Comparison of ENCODE assay signal across 9 cellular contexts in the genomic region with DNA sequence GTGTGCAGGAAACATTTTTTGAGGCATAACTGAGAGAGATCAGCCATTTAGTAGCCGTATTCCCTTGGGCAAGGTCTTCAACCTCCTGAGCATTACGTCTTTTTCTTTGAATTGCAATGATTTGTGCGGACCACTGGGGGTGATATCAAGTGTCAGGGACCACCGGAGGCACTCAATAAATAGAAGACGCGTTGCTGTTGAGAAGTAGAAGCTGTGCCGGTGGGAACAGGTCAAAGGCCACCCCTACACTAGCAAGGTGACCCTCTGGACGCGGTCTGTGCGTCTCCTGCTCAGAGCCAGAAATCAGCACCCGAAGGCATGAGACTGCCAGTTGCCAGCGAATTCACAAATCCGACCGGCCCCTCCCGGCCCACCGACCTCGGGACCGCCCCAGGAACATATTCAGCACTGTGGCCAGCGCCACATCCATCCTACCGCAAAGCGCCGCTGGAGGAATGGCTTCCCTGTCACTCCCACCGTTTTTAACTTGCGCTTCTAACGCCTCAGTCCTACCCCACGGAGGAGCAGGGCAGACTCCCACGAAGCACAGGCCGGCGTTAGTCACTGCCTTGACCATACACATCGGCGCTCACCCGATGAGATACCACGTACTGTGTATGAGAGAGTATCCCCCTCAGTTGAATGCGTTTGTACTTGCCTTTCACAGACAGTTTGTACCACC. TPM values are rescaled to one million over a fixed set of nuclear protein-coding genes. Genes with fewer than 3 reads are reported as not detected.
DNase-seq lines count a peak whose midpoint lies in the region; ATAC-seq and TF ChIP-seq lines count a peak whose summit lies in the region.
"Had no signal": no experiment of that assay in that cellular context is flagged by ENCODE, and none has a peak within 500 bp of the region (broad histone marks: within the 10 kb centered on the region; RNA-seq: fewer than 3 reads in every experiment).

No MANE protein-coding gene starts in this region.

- no peaks in the 10 kb centered on the region for H3K79me2 ChIP-seq in ACC112 (ENCODE audit: control insufficient read depth, insufficient read depth, low read length, unreplicated experiment)

- peaks cover 19% of the 10 kb centered on the region for H3K36me3 Mint-ChIP-seq in HFFc6 (ENCODE audit: low read depth)

- H3K27ac ChIP-seq in ACC112 (ENCODE audit: low read depth, low read length), result no peak overlapping the region
- no peak overlapping the region for H3K27ac ChIP-seq in body of pancreas
- H3K27ac ChIP-seq: SK-N-MC had no signal

- H3K27ac Mint-ChIP-seq in HFFc6, result no peak overlapping the region

- ATAC-seq in body of pancreas, result peak; percentile 58
- ATAC-seq in HG02884 (IDR thresholded peaks at IDR 0.05; ENCODE audit: unreplicated experiment), result no peak

- peaks cover 73% of the 10 kb centered on the region for H3K27me3 ChIP-seq in ACC112 (ENCODE audit: insufficient read depth, low read length)
- H3K27me3 ChIP-seq in body of pancreas, result peaks cover 0 to 24% of the 10 kb centered on the region in 2 donors

- intact Hi-C loops in body of pancreas (cut with DNase I), result no loop called here

- H3K27me3 Mint-ChIP-seq in HFFc6 (ENCODE audit: insufficient read depth), result peaks cover 47% of the 10 kb centered on the region

- H3K36me3 ChIP-seq in ACC112 (ENCODE audit: insufficient read depth, low read length) (no peaks in the 10 kb centered on the region), body of pancreas (replicated peaks in 1 of 2; ENCODE audit: insufficient read depth in 1 of 2, low read depth in 2 of 2) (no peaks in the 10 kb centered on the region)

- no peaks in the 10 kb centered on the region for H3K9me3 ChIP-seq in body of pancreas

- TF ChIP-seq POLR2A in body of pancreas (IDR thresholded peaks at IDR 0.05), result no peak

- H3K4me1 ChIP-seq in ACC112 (ENCODE audit: control insufficient read depth, insufficient read depth, low read length, unreplicated experiment) (peaks cover 9% of the 10 kb centered on the region), body of pancreas (peaks cover 24% of the 10 kb centered on the region)

- H3K4me3 Mint-ChIP-seq in HFFc6, result no peak overlapping the region

- 5 to 12% methylated on average over 16 to 34 of the region's 34 CpGs for WGBS in body of pancreas, 2 donors

- peak; percentile 8 for DNase-seq in HCEC 1CT
- peak; percentile 13 to 32 (median 22) for DNase-seq in body of pancreas
- peak; percentile 90 for DNase-seq in left kidney (ENCODE audit: low read depth, low spot score)
- no peak for DNase-seq in DMS153 (lab: John Stamatoyannopoulos, UW)
- DNase-seq in HFFc6, result no peak
- no peak for DNase-seq in cerebellar nuclear complex (lab: John Stamatoyannopoulos, UW)

- TF ChIP-seq CTCF in body of pancreas (IDR thresholded peaks at IDR 0.05) (no peak), HFFc6 (IDR thresholded peaks at IDR 0.05) (no peak)

- peaks cover 17% of the 10 kb centered on the region for H3K9me3 Mint-ChIP-seq in HFFc6

- H3K4me3 ChIP-seq in ACC112 (ENCODE audit: low read depth, low read length) (peak overlapping the region; percentile 63), body of pancreas (no peak overlapping the region)
- H3K4me3 ChIP-seq: SK-N-MC had no signal

- H2AFZ ChIP-seq in ACC112 (ENCODE audit: low read length, unreplicated experiment), result no peak overlapping the region

- H3K4me1 Mint-ChIP-seq in HFFc6 (ENCODE audit: low read depth), result peaks cover 6% of the 10 kb centered on the region; the same call in 1 of the 2 replicates

RNA-seq across cellular contexts. Expression of gene GHSR, which starts 1.4 kb away (rescaled TPM):
- 1 to 10 TPM in 1 of 2 donors, not detected in 1; 3.6 TPM for total RNA-seq in body of pancreas
- total RNA-seq in HFFc6 (2021; fragmentation: NEBNext Ultra II Directional; extraction: Animal tissue kit (Norgen Biotek cat#: 25700)), result not detected

Comparison
In these comparisons a context has a peak if more than half of its experiments do, and no peak if none do; other contexts are left out.
1. DNase-seq: peak in HCEC 1CT (single experiment), body of pancreas (4 of 4) and left kidney (single experiment); none in DMS153 (single experiment), HFFc6 (single experiment) and cerebellar nuclear complex (0 of 2).